ENCODE assay signal across 1 cellular context in genomic region chr15:42548258-42549051, GRCh38.
TF ChIP-seq lines count a peak whose summit lies in the region.

TSS of gene HAUS2 (plus strand) at chr15:42548838. CDS start at chr15:42548873, 35 bp downstream.
TSS of gene LRRC57 (minus strand) at chr15:42548793. CDS start at chr15:42548434, 359 bp downstream.

TF ChIP-seq in HEK293, 187 proteins besides CTCF, POLR2A, EP300 and RAD21 (continued from another document):
- TF ChIP-seq ZBTB11 (tag by site-specific recombination; conservative IDR thresholded peaks at IDR 0.05; ENCODE audit: low read depth) (peak; percentile 83), BCL11B (tag by site-specific recombination; IDR thresholded peaks at IDR 0.05; ENCODE audit: low read depth) (no peak), ZNF133 (tag by site-specific recombination; IDR thresholded peaks at IDR 0.05) (no peak), SP3 (tag by site-specific recombination; IDR thresholded peaks at IDR 0.05) (peak; percentile 64), ZNF645 (tag by site-specific recombination; IDR thresholded peaks at IDR 0.05) (no peak), SCRT2 (tag by site-specific recombination; IDR thresholded peaks at IDR 0.05) (peak; percentile 67), KLF9 (tag by site-specific recombination; IDR thresholded peaks at IDR 0.05; ENCODE audit: low read depth) (peak; percentile 41; the same call in 1 of the 2 replicates), ZNF585B (tag by site-specific recombination; IDR thresholded peaks at IDR 0.05) (no peak), ZBTB8A (tag by site-specific recombination; IDR thresholded peaks at IDR 0.05) (peak; percentile 70), ZNF76 (tag by site-specific recombination; IDR thresholded peaks at IDR 0.05; ENCODE audit: borderline replicate concordance, low read depth) (peak; percentile 54; the same call in 1 of the 2 replicates), ZNF155 (tag by site-specific recombination; IDR thresholded peaks at IDR 0.05) (no peak), ZNF555 (tag by site-specific recombination; conservative IDR thresholded peaks at IDR 0.05) (no peak), ZNF629 (tag by site-specific recombination; IDR thresholded peaks at IDR 0.05) (peak; percentile 89), SCRT1 (tag by site-specific recombination; IDR thresholded peaks at IDR 0.05; ENCODE audit: borderline replicate concordance) (no peak), ZNF473 (tag by site-specific recombination; IDR thresholded peaks at IDR 0.05) (no peak), GLI4 (tag by site-specific recombination; IDR thresholded peaks at IDR 0.05) (no peak), ZNF776 (tag by site-specific recombination; IDR thresholded peaks at IDR 0.05; ENCODE audit: borderline replicate concordance) (no peak), ZNF777 (tag by site-specific recombination; IDR thresholded peaks at IDR 0.05; ENCODE audit: borderline replicate concordance) (0 out of 2 replicates have a peak, but pooled peaks have one; percentile 25), ZNF341 (tag by site-specific recombination; IDR thresholded peaks at IDR 0.05; ENCODE audit: low read depth) (peak; percentile 62), ZFHX2 (tag by site-specific recombination; conservative IDR thresholded peaks at IDR 0.05) (0 out of 2 replicates have a peak, but pooled peaks have one; percentile 9), ZNF48 (tag by site-specific recombination; IDR thresholded peaks at IDR 0.05) (no peak), ZFP69B (tag by site-specific recombination; IDR thresholded peaks at IDR 0.05) (peak; percentile 51; the same call in 1 of the 2 replicates), YY1 (tag by site-specific recombination; IDR thresholded peaks at IDR 0.05) (peak; percentile 78), SP2 (tag by site-specific recombination; IDR thresholded peaks at IDR 0.05) (peak; percentile 67), ATF2 (tag by site-specific recombination; IDR thresholded peaks at IDR 0.05; ENCODE audit: low read depth) (peak; percentile 98), ZNF707 (tag by site-specific recombination; IDR thresholded peaks at IDR 0.05) (no peak), ZNF843 (tag by site-specific recombination; IDR thresholded peaks at IDR 0.05) (0 out of 2 replicates have a peak, but pooled peaks have one; percentile 21), KLF16 (tag by site-specific recombination; IDR thresholded peaks at IDR 0.05) (peak; percentile 61; the same call in 1 of the 2 replicates), ZSCAN30 (tag by site-specific recombination; IDR thresholded peaks at IDR 0.05) (peak; percentile 61; the same call in 1 of the 2 replicates), ZSCAN23 (tag by site-specific recombination; IDR thresholded peaks at IDR 0.05) (no peak), PRDM10 (tag by site-specific recombination; IDR thresholded peaks at IDR 0.05) (peak; percentile 39; the same call in 1 of the 2 replicates), ZBTB7A (tag by site-specific recombination; IDR thresholded peaks at IDR 0.05; ENCODE audit: low read depth) (no peak; the same call in 1 of the 2 replicates), KLF17 (tag by site-specific recombination; IDR thresholded peaks at IDR 0.05) (peak; percentile 90), ZIC2 (tag by site-specific recombination; IDR thresholded peaks at IDR 0.05) (peak; percentile 70), ZBTB20 (tag by site-specific recombination; IDR thresholded peaks at IDR 0.05) (peak; percentile 100), OSR2 (tag by site-specific recombination; IDR thresholded peaks at IDR 0.05) (peak; percentile 79; the same call in 1 of the 2 replicates), KLF8 (tag by site-specific recombination; IDR thresholded peaks at IDR 0.05) (peak; percentile 94), ZBTB17 (tag by site-specific recombination; IDR thresholded peaks at IDR 0.05) (peak; percentile 85), YY2 (tag by site-specific recombination; IDR thresholded peaks at IDR 0.05) (peak; percentile 74), ZNF561 (tag by site-specific recombination; IDR thresholded peaks at IDR 0.05; ENCODE audit: borderline replicate concordance) (peak; percentile 71; the same call in 1 of the 2 replicates), ZNF549 (tag by site-specific recombination; IDR thresholded peaks at IDR 0.05) (no peak), ZNF626 (tag by site-specific recombination; IDR thresholded peaks at IDR 0.05) (no peak)
- TF ChIP-seq, protein P1, sequence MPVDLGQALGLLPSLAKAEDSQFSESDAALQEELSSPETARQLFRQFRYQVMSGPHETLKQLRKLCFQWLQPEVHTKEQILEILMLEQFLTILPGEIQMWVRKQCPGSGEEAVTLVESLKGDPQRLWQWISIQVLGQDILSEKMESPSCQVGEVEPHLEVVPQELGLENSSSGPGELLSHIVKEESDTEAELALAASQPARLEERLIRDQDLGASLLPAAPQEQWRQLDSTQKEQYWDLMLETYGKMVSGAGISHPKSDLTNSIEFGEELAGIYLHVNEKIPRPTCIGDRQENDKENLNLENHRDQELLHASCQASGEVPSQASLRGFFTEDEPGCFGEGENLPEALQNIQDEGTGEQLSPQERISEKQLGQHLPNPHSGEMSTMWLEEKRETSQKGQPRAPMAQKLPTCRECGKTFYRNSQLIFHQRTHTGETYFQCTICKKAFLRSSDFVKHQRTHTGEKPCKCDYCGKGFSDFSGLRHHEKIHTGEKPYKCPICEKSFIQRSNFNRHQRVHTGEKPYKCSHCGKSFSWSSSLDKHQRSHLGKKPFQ (tag by site-specific recombination; IDR thresholded peaks at IDR 0.05) = no peak
- TF ChIP-seq, protein P2, sequence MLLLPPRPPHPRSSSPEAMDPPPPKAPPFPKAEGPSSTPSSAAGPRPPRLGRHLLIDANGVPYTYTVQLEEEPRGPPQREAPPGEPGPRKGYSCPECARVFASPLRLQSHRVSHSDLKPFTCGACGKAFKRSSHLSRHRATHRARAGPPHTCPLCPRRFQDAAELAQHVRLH (tag by site-specific recombination; IDR thresholded peaks at IDR 0.05) = peak; percentile 18; the same call in 1 of the 2 replicates
- TF ChIP-seq, protein P3, sequence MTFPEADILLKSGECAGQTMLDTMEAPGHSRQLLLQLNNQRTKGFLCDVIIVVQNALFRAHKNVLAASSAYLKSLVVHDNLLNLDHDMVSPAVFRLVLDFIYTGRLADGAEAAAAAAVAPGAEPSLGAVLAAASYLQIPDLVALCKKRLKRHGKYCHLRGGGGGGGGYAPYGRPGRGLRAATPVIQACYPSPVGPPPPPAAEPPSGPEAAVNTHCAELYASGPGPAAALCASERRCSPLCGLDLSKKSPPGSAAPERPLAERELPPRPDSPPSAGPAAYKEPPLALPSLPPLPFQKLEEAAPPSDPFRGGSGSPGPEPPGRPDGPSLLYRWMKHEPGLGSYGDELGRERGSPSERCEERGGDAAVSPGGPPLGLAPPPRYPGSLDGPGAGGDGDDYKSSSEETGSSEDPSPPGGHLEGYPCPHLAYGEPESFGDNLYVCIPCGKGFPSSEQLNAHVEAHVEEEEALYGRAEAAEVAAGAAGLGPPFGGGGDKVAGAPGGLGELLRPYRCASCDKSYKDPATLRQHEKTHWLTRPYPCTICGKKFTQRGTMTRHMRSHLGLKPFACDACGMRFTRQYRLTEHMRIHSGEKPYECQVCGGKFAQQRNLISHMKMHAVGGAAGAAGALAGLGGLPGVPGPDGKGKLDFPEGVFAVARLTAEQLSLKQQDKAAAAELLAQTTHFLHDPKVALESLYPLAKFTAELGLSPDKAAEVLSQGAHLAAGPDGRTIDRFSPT (tag by site-specific recombination; IDR thresholded peaks at IDR 0.05) = peak; percentile 95
- TF ChIP-seq, protein P4, sequence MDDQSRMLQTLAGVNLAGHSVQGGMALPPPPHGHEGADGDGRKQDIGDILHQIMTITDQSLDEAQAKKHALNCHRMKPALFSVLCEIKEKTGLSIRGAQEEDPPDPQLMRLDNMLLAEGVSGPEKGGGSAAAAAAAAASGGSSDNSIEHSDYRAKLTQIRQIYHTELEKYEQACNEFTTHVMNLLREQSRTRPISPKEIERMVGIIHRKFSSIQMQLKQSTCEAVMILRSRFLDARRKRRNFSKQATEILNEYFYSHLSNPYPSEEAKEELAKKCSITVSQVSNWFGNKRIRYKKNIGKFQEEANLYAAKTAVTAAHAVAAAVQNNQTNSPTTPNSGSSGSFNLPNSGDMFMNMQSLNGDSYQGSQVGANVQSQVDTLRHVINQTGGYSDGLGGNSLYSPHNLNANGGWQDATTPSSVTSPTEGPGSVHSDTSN (CRISPR knock-in tag; IDR thresholded peaks at IDR 0.05) = 0 out of 2 replicates have a peak, but pooled peaks have one; percentile 49
- TF ChIP-seq, protein P5, sequence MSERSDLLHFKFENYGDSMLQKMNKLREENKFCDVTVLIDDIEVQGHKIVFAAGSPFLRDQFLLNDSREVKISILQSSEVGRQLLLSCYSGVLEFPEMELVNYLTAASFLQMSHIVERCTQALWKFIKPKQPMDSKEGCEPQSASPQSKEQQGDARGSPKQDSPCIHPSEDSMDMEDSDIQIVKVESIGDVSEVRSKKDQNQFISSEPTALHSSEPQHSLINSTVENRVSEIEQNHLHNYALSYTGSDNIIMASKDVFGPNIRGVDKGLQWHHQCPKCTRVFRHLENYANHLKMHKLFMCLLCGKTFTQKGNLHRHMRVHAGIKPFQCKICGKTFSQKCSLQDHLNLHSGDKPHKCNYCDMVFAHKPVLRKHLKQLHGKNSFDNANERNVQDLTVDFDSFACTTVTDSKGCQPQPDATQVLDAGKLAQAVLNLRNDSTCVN (tag by site-specific recombination; optimal IDR thresholded peaks at IDR 0.05) = peak; percentile 80
